16 cellular contexts compared by ENCODE assay signal in the genomic region with DNA sequence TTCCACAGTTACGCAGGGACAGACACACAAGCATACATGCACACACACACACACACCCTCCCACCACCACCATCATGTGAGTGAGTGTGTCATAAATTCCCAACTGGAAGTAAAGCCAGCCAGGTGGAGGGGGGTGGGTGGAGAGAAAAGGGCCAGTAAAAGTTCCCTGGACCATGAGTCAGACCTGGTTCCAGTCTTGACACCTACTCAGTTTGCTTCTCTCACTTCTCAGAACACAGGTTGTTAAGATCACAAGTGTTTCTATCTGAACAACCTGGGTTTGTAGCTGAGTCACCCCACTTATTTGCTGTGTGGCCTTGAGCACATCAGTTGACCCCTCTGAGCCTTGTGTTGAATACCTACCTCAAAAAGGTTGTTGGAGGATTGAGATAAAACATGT. TPM values are rescaled to one million over a fixed set of nuclear protein-coding genes. Genes with fewer than 3 reads are reported as not detected.
DNase-seq lines count a peak whose midpoint lies in the region; ATAC-seq and TF ChIP-seq lines count a peak whose summit lies in the region.
"Had no signal": no experiment of that assay in that cellular context is flagged by ENCODE, and none has a peak within 500 bp of the region (broad histone marks: within the 10 kb centered on the region; RNA-seq: fewer than 3 reads in every experiment).

No MANE protein-coding gene starts in this region.

- H3K27ac Mint-ChIP-seq in MCF 10A (ENCODE audit: low read depth, unreplicated experiment), result no peak overlapping the region
- H3K27ac Mint-ChIP-seq in stimulated activated memory B cell treated with anti-CD40 and anti-IgM and Interleukin-4, amounts not matched to agents 10 μg/mL and 1 μg/mL and 100 μg/mL, for 72 hours, result no peak overlapping the region
- H3K27ac Mint-ChIP-seq: activated naive CD8-positive, alpha-beta T cell treated with anti-CD3 and anti-CD28 coated beads, Interleukin-2, amount 10 ng/mL, durations not matched to agents 7 days and 5 days; CD4-positive, CD25-positive, alpha-beta regulatory T cell; stimulated activated naive CD8-positive, alpha-beta T cell treated with anti-CD3 and anti-CD28 coated beads, Interleukin-15, Interleukin-2, amounts not matched to agents 100 ng/mL and 50 ng/mL, for 24 hours; T-cell had no signal

- H3K27ac ChIP-seq in breast epithelium (no peak overlapping the region), HCT116 (ENCODE audit: low read depth, low read length) (no peak overlapping the region), mammary epithelial cell (ENCODE audit: insufficient read depth, low read depth, low read length) (no peak overlapping the region)

- H3K4me3 ChIP-seq in breast epithelium (no peak overlapping the region), HCT116 (replicated peaks in 1 of 2; ENCODE audit: low read depth in 1 of 2, low read length in 2 of 2) (no peak overlapping the region), mammary epithelial cell (replicated peaks in 1 of 3; ENCODE audit: insufficient read depth in 1 of 3, low read depth in 2 of 3, low read length in 3 of 3) (no peak overlapping the region)

- peaks cover 13% of the 10 kb centered on the region for H3K27me3 Mint-ChIP-seq in MCF 10A (ENCODE audit: insufficient read depth, unreplicated experiment)
- H3K27me3 Mint-ChIP-seq in stimulated activated memory B cell treated with anti-CD40 and anti-IgM and Interleukin-4, amounts not matched to agents 10 μg/mL and 1 μg/mL and 100 μg/mL, for 72 hours, result peaks cover 36% of the 10 kb centered on the region

- H3K79me2 ChIP-seq in HCT116 (ENCODE audit: insufficient read depth, low read length), result no peaks in the 10 kb centered on the region
- H3K79me2 ChIP-seq in mammary epithelial cell (ENCODE audit: insufficient read depth, low read length), result no peaks in the 10 kb centered on the region

- no peaks in the 10 kb centered on the region for H3K36me3 Mint-ChIP-seq in MCF 10A (ENCODE audit: insufficient read depth, unreplicated experiment)
- no peaks in the 10 kb centered on the region for H3K36me3 Mint-ChIP-seq in stimulated activated memory B cell treated with anti-CD40 and anti-IgM and Interleukin-4, amounts not matched to agents 10 μg/mL and 1 μg/mL and 100 μg/mL, for 72 hours
- H3K36me3 Mint-ChIP-seq: activated naive CD8-positive, alpha-beta T cell treated with anti-CD3 and anti-CD28 coated beads, Interleukin-2, amount 10 ng/mL, durations not matched to agents 7 days and 5 days; T-cell had no signal

- H3K9me3 ChIP-seq in breast epithelium (no peaks in the 10 kb centered on the region), HCT116 (ENCODE audit: control insufficient read depth in 1 of 2, insufficient read depth in 1 of 2, low read depth in 1 of 2, low read length in 2 of 2) (no peaks in the 10 kb centered on the region), mammary epithelial cell (replicated peaks; ENCODE audit: insufficient read depth, low read length) (no peaks in the 10 kb centered on the region)

- intact Hi-C loops in MCF 10A (cut with micrococcal nuclease) (no loop called here), breast epithelium (cut with DNase I; ENCODE audit: low total_unique reads) (no loop called here), HCT116 (cut with micrococcal nuclease) (no loop called here), mammary epithelial cell (cut with micrococcal nuclease) (no loop called here)

- WGBS in mammary epithelial cell (ENCODE audit: low coverage, missing lambda C conversion rate), result 20% methylated on average over 1 of the region's 1 CpG

- no peak overlapping the region for H3K4me3 Mint-ChIP-seq in MCF 10A (ENCODE audit: unreplicated experiment)
- no peak overlapping the region for H3K4me3 Mint-ChIP-seq in stimulated activated memory B cell treated with anti-CD40 and anti-IgM and Interleukin-4, amounts not matched to agents 10 μg/mL and 1 μg/mL and 100 μg/mL, for 72 hours
- H3K4me3 Mint-ChIP-seq: activated naive CD8-positive, alpha-beta T cell treated with anti-CD3 and anti-CD28 coated beads, Interleukin-2, amount 10 ng/mL, durations not matched to agents 7 days and 5 days; central memory CD8-positive, alpha-beta T cell; stimulated activated naive CD8-positive, alpha-beta T cell treated with anti-CD3 and anti-CD28 coated beads, Interleukin-15, Interleukin-2, amounts not matched to agents 100 ng/mL and 50 ng/mL, for 24 hours had no signal

- DNase-seq in MCF 10A (ENCODE audit: unreplicated experiment) (peak; percentile 63), breast epithelium (ENCODE audit: low spot score in 2 of 2) (no peak), HCT116 (ENCODE audit: low read depth, low spot score) (peak; percentile 6), mammary epithelial cell (peak; percentile 79), dermis blood vessel endothelial cell (no peak), HEK293T (ENCODE audit: extremely low spot score) (no peak)
- DNase-seq: activated naive CD8-positive, alpha-beta T cell treated with anti-CD3 and anti-CD28 coated beads, Interleukin-2, amount 10 ng/mL, durations not matched to agents 7 days and 5 days; CD4-positive, CD25-positive, alpha-beta regulatory T cell; islet precursor cell; KBM-7; T-cell had no signal

- dilution Hi-C loops in mammary epithelial cell (cut with HindIII; ENCODE audit: low sequenced_read_pairs), result no loop called here

- H3K4me2 ChIP-seq in HCT116 (ENCODE audit: low read length), result peak overlapping the region; percentile 29; the same call in 1 of the 2 replicates
- no peak overlapping the region for H3K4me2 ChIP-seq in mammary epithelial cell (ENCODE audit: insufficient read depth, low read depth, low read length)

- BruUV-seq in MCF 10A (replicated peaks; lab: Mats Ljungman, UMichigan) (no TSS peak), HCT116 (replicated peaks; lab: Mats Ljungman, UMichigan) (no TSS peak), mammary epithelial cell (replicated peaks; lab: Mats Ljungman, UMichigan) (no TSS peak)

- no peak for ATAC-seq in HCT116
- peak; percentile 64 for ATAC-seq in stimulated activated memory B cell treated with anti-CD40 and anti-IgM and Interleukin-4, amounts not matched to agents 10 μg/mL and 1 μg/mL and 100 μg/mL, for 72 hours
- ATAC-seq in GM19328 (IDR thresholded peaks at IDR 0.05; ENCODE audit: unreplicated experiment), result no peak
- ATAC-seq: T-cell had no signal

- H3K4me1 Mint-ChIP-seq in MCF 10A (ENCODE audit: insufficient read depth, unreplicated experiment), result no peaks in the 10 kb centered on the region
- H3K4me1 Mint-ChIP-seq in stimulated activated memory B cell treated with anti-CD40 and anti-IgM and Interleukin-4, amounts not matched to agents 10 μg/mL and 1 μg/mL and 100 μg/mL, for 72 hours, result peaks cover 8% of the 10 kb centered on the region
- H3K4me1 Mint-ChIP-seq: central memory CD8-positive, alpha-beta T cell had no signal

- H3K9me3 Mint-ChIP-seq in MCF 10A (ENCODE audit: unreplicated experiment), result no peaks in the 10 kb centered on the region
- no peaks in the 10 kb centered on the region for H3K9me3 Mint-ChIP-seq in stimulated activated memory B cell treated with anti-CD40 and anti-IgM and Interleukin-4, amounts not matched to agents 10 μg/mL and 1 μg/mL and 100 μg/mL, for 72 hours
- H3K9me3 Mint-ChIP-seq: activated naive CD8-positive, alpha-beta T cell treated with anti-CD3 and anti-CD28 coated beads, Interleukin-2, amount 10 ng/mL, durations not matched to agents 7 days and 5 days; central memory CD8-positive, alpha-beta T cell; stimulated activated naive CD8-positive, alpha-beta T cell treated with anti-CD3 and anti-CD28 coated beads, Interleukin-15, Interleukin-2, amounts not matched to agents 100 ng/mL and 50 ng/mL, for 24 hours; T-cell had no signal

- H3K4me1 ChIP-seq in breast epithelium (no peaks in the 10 kb centered on the region), HCT116 (ENCODE audit: control insufficient read depth in 1 of 2, insufficient read depth in 2 of 2, low read length in 2 of 2) (peaks cover 5 to 23% of the 10 kb centered on the region in 2 experiments; a peak in 3 of 4 replicates), mammary epithelial cell (ENCODE audit: insufficient read depth, low read length) (no peaks in the 10 kb centered on the region)

- no peaks in the 10 kb centered on the region for H3K36me3 ChIP-seq in breast epithelium
- H3K36me3 ChIP-seq in HCT116 (ENCODE audit: control insufficient read depth in 1 of 2, insufficient read depth in 2 of 2, low read length in 2 of 2), result no peaks in the 10 kb centered on the region
- no peaks in the 10 kb centered on the region for H3K36me3 ChIP-seq in mammary epithelial cell (ENCODE audit: insufficient read depth, low read length)

- H3K9ac ChIP-seq in HCT116 (ENCODE audit: low read length), result no peak overlapping the region
- no peak overlapping the region for H3K9ac ChIP-seq in mammary epithelial cell (ENCODE audit: insufficient read depth, low read length)

- H4K20me1 ChIP-seq in HCT116 (ENCODE audit: insufficient read depth) (no peaks in the 10 kb centered on the region), mammary epithelial cell (ENCODE audit: insufficient read depth, low read length) (no peaks in the 10 kb centered on the region)

- CTCF ChIA-PET in MCF 10A (lab: Yijun Ruan, JAX), result interaction anchor here (0.5 kb wide), 1 partner anchor 227 kb away, joined by 4 read pairs; no protein-coding TSS in a partner anchor
- CTCF ChIA-PET in HCT116 (lab: Charles Lee), result interaction anchor here (1.0 kb wide), 1 partner anchor 11 kb away, joined by 3 read pairs; no protein-coding TSS in a partner anchor
- CTCF ChIA-PET in mammary epithelial cell (lab: Charles Lee; ENCODE audit: low non-redundant PET), result no interaction called here
- CTCF ChIA-PET in HEK293T (lab: Yijun Ruan, JAX), result no interaction called here

- H3K9me2 ChIP-seq in HCT116 (ENCODE audit: insufficient read depth), result no peaks in the 10 kb centered on the region

- peaks cover 4 to 65% of the 10 kb centered on the region in 2 donors for H3K27me3 ChIP-seq in breast epithelium
- peaks cover 21% of the 10 kb centered on the region for H3K27me3 ChIP-seq in HCT116 (ENCODE audit: insufficient read depth, low read length)
- H3K27me3 ChIP-seq in mammary epithelial cell (ENCODE audit: insufficient read depth, low read length), result peaks cover 20% of the 10 kb centered on the region

- TF ChIP-seq CTCF in MCF 10A (IDR thresholded peaks at IDR 0.05; ENCODE audit: unreplicated experiment) (no peak), breast epithelium (IDR thresholded peaks at IDR 0.05) (no peak), HCT116 (IDR thresholded peaks at IDR 0.05 in 2 of 3, conservative IDR thresholded peaks at IDR 0.05 in 1 of 3; ENCODE audit: borderline replicate concordance in 1 of 3, insufficient read depth in 1 of 3, low read depth in 2 of 3, low read length in 2 of 3) (no peak), mammary epithelial cell (conservative IDR thresholded peaks at IDR 0.05 in 1 of 2, IDR thresholded peaks at IDR 0.05 in 1 of 2; ENCODE audit: extremely low read depth in 1 of 2, insufficient read depth in 1 of 2, low read depth in 1 of 2, low read length in 2 of 2) (no peak)

- TF ChIP-seq POLR2A in breast epithelium (IDR thresholded peaks at IDR 0.05) (no peak), HCT116 (IDR thresholded peaks at IDR 0.05; ENCODE audit: borderline replicate concordance, extremely low read depth, insufficient read depth, insufficient read length) (no peak)

- in situ Hi-C loops in mammary epithelial cell (cut with MboI; ENCODE audit: low sequenced_read_pairs in 2 of 2), result no loop called here

- RAD21 ChIA-PET in HCT116 (lab: Charles Lee; ENCODE audit: low non-redundant PET in 1 of 2, low total read pairs in 2 of 2, uncharacterized antibody in 2 of 2, unreplicated experiment in 2 of 2), result no interaction called here

- no peak for TF ChIP-seq RAD21 in HCT116 (IDR thresholded peaks at IDR 0.05; ENCODE audit: low read depth)

- H2AFZ ChIP-seq in HCT116 (ENCODE audit: low read depth, low read length, poor library complexity, severe bottlenecking) (no peak overlapping the region), mammary epithelial cell (ENCODE audit: low read depth, low read length) (no peak overlapping the region)

- POLR2A ChIA-PET in MCF 10A (lab: Yijun Ruan, JAX), result interaction anchor here (0.6 to 0.8 kb wide), 3 partner anchors 53 to 159 kb away, joined by 3 to 4 read pairs (median 3); a partner anchor contains a TSS
- POLR2A ChIA-PET in HCT116 (lab: Charles Lee), result no interaction called here
- POLR2A ChIA-PET in HEK293T (lab: Yijun Ruan, JAX), result interaction anchor here (0.8 kb wide), 1 partner anchor 39 kb away, joined by 3 read pairs; no protein-coding TSS in a partner anchor

RNA-seq across cellular contexts. Expression of a gene that starts 9.6 kb away (rescaled TPM):
- 0.74 and 1.0 TPM in 2 replicates for total RNA-seq in MCF 10A (2022)
- 1 to 10 TPM in 1 of 3 donors, under 1 TPM in 1, not detected in 1; 0.73 to 2.6 TPM for total RNA-seq in breast epithelium
- 6.5 TPM for total RNA-seq in HCT116 (2021; ENCODE audit: unreplicated experiment)
- 5.7 TPM in 2 replicates for polyA plus RNA-seq in HCT116 (2012)
- total RNA-seq in mammary epithelial cell, result not detected
- not detected for polyA plus RNA-seq in mammary epithelial cell
- 1.1 TPM for polyA minus RNA-seq in mammary epithelial cell
- 0.05 TPM in 1 of 2 replicates, not detected in the other for total RNA-seq in dermis blood vessel endothelial cell
- total RNA-seq: activated naive CD8-positive, alpha-beta T cell treated with anti-CD3 and anti-CD28 coated beads, Interleukin-2, amount 10 ng/mL, durations not matched to agents 7 days and 5 days; CD4-positive, CD25-positive, alpha-beta regulatory T cell; pulmonary artery endothelial cell had no signal
- polyA plus RNA-seq: CD4-positive, CD25-positive, alpha-beta regulatory T cell had no signal

RNA-seq across cellular contexts. Expression of a gene that starts 38.4 kb away (rescaled TPM):
- total RNA-seq in MCF 10A (2022) (11.6 and 12.3 TPM in 2 replicates), breast epithelium (1 to 10 TPM in 2 of 3 donors, under 1 TPM in 1; 0.64 to 3.7 (median 2.9) TPM), HCT116 (2021; ENCODE audit: unreplicated experiment) (17.3 TPM), mammary epithelial cell (1 to 10 TPM in 1 of 2 donors, under 1 TPM in 1; 0.50 to 4.7 TPM), dermis blood vessel endothelial cell (1.0 TPM in 2 replicates)
- 10.4 and 10.5 TPM in 2 replicates for polyA plus RNA-seq in HCT116 (2012)
- polyA plus RNA-seq in mammary epithelial cell, result 4.6 TPM
- polyA minus RNA-seq in mammary epithelial cell, result 7.0 TPM

RNA-seq across cellular contexts. Expression of a gene that starts 52.3 kb away (rescaled TPM):
- total RNA-seq in MCF 10A (2022) (72.4 and 81.5 TPM in 2 replicates), breast epithelium (10 to 100 TPM; 58.5 to 64.6 (median 58.9) TPM), HCT116 (2021; ENCODE audit: unreplicated experiment) (34.2 TPM), mammary epithelial cell (10 to 100 TPM; 13.0 to 73.6 TPM), dermis blood vessel endothelial cell (21.4 and 23.0 TPM in 2 replicates)
- polyA plus RNA-seq in HCT116 (2012), result 19.2 and 20.1 TPM in 2 replicates
- 26.5 TPM for polyA plus RNA-seq in mammary epithelial cell
- 4.3 TPM for polyA minus RNA-seq in mammary epithelial cell

RNA-seq across cellular contexts. Expression of a gene that starts 52.7 kb away (rescaled TPM):
- total RNA-seq in MCF 10A (2022) (40.4 and 41.5 TPM in 2 replicates), breast epithelium (10 to 100 TPM; 11.6 to 19.3 (median 12.5) TPM), HCT116 (2021; ENCODE audit: unreplicated experiment) (41.4 TPM), mammary epithelial cell (10 to 100 TPM; 18.0 to 27.7 TPM), dermis blood vessel endothelial cell (21.0 and 26.0 TPM in 2 replicates)
- 33.2 and 37.7 TPM in 2 replicates for polyA plus RNA-seq in HCT116 (2012)
- 26.6 TPM for polyA plus RNA-seq in mammary epithelial cell
- polyA minus RNA-seq in mammary epithelial cell, result 12.1 TPM

Comparison
In these comparisons a context has a peak if more than half of its experiments do, and no peak if none do; other contexts are left out.
1. DNase-seq: peak in MCF 10A (single experiment), HCT116 (single experiment) and mammary epithelial cell (single experiment); none in breast epithelium (0 of 2), dermis blood vessel endothelial cell (single experiment) and HEK293T (single experiment).
2. CTCF ChIA-PET loops: an anchor here in MCF 10A (0.5 kb wide) and HCT116 (1.0 kb wide); none called in mammary epithelial cell and HEK293T.